Comparison of ENCODE assay signal across 8 cellular contexts in genomic region chr12:132687211-132688164, GRCh38.
DNase-seq lines count a peak whose midpoint lies in the region; ATAC-seq and TF ChIP-seq lines count a peak whose summit lies in the region.

Gene POLE, minus strand, starts transcription at chr12:132687342. Its CDS starts 27 bp downstream, at chr12:132687315.
Gene PXMP2, plus strand, starts transcription at chr12:132687587. Its CDS starts 84 bp downstream, at chr12:132687671.

- peak; percentile 17; the same call in 1 of the 2 replicates for TF ChIP-seq CTCF in C4-2B (conservative IDR thresholded peaks at IDR 0.05)
- TF ChIP-seq CTCF in coronary artery (IDR thresholded peaks at IDR 0.05): no peak

- peak; percentile 92 for ATAC-seq in GM19372 (IDR thresholded peaks at IDR 0.05; ENCODE audit: low read depth, unreplicated experiment)
- ATAC-seq in HG03520 (IDR thresholded peaks at IDR 0.05; ENCODE audit: unreplicated experiment): peak; percentile 91

- DNase-seq in NCI-H526 treated with DMSO at 0.1 percent for 48 hours (lab: John Stamatoyannopoulos, UW) (peak; percentile 89), coronary artery (ENCODE audit: low spot score) (peak; percentile 96), left kidney (ENCODE audit: low read depth, low spot score) (peak; percentile 99)
- DNase-seq in activated CD4-positive, alpha-beta T cell treated with anti-CD3 and anti-CD28 coated beads for 48 hours: peak; percentile 97
- DNase-seq in stimulated activated CD4-positive, alpha-beta T cell treated with anti-CD3 and anti-CD28 coated beads, Interleukin-1b, Interleukin-23, amount 100 ng/mL, for 48 hours: peak; percentile 95

- peak within 1 kb of the TSS; percentile 83 for H3K4me3 ChIP-seq in coronary artery

- H3K27ac ChIP-seq in C4-2B: peak within 1 kb of the TSS; percentile 92
- peak within 1 kb of the TSS; percentile 46 to 76 for H3K27ac ChIP-seq in coronary artery

Comparison
In these comparisons a context has a peak if more than half of its experiments do, and no peak if none do; other contexts are left out.
1. Peak in every context shown above with its lines: DNase-seq, ATAC-seq, H3K4me3 ChIP-seq and H3K27ac ChIP-seq.